In the genomic region with DNA sequence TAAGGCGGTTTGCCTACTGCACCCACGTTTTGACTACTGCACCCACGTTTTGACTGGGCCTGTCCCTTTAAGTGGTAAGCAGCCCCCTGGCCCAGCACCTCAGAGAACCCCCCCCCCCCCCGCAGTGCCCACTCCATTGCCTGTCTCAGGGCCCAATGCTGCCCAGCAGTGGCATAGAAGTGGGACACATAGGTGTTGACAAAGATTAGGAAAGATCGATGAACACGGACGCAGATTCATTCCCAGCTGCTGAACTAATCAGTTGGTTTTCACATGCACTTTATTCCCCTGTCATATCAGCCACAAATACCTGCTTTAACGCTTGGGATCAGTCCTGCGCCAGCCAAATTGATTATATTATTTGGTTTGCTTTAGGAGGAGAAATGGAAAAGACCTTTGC, we compare ENCODE assay signal across 29 cellular contexts.
"Had no signal": no experiment of that assay in that cellular context is flagged by ENCODE, and none has a peak within 500 bp of the region (broad histone marks: within the 10 kb centered on the region; RNA-seq: fewer than 3 reads in every experiment).

No MANE protein-coding gene starts in this region.

- H3K36me3 Mint-ChIP-seq: stimulated activated effector memory CD8-positive, alpha-beta T cell treated with anti-CD3 and anti-CD28 coated beads, Interleukin-12 subunit alpha, Interleukin-12 subunit beta, amount 100 ng/mL, for 72 hours; stimulated activated memory B cell treated with anti-CD40 and anti-IgM and Interleukin-4, amounts not matched to agents 10 μg/mL and 1 μg/mL and 100 μg/mL, for 72 hours; stimulated activated naive B cell treated with anti-CD40 and anti-IgM and Interleukin-4, amounts not matched to agents 10 μg/mL and 1 μg/mL and 100 μg/mL, for 72 hours; type B pancreatic cell had no signal

- H3K4me3 Mint-ChIP-seq: stimulated activated effector memory CD8-positive, alpha-beta T cell treated with anti-CD3 and anti-CD28 coated beads, Interleukin-12 subunit alpha, Interleukin-12 subunit beta, amount 100 ng/mL, for 72 hours; stimulated activated memory B cell treated with anti-CD40 and anti-IgM and Interleukin-4, amounts not matched to agents 10 μg/mL and 1 μg/mL and 100 μg/mL, for 72 hours; stimulated activated naive B cell treated with anti-CD40 and anti-IgM and Interleukin-4, amounts not matched to agents 10 μg/mL and 1 μg/mL and 100 μg/mL, for 72 hours; stimulated activated naive CD8-positive, alpha-beta T cell treated with anti-CD3 and anti-CD28 coated beads, Interleukin-15, amount 100 ng/mL, for 72 hours; stimulated activated naive CD8-positive, alpha-beta T cell treated with anti-CD3 and anti-CD28 coated beads, Interleukin-15, Interleukin-2, amounts not matched to agents 100 ng/mL and 50 ng/mL, for 24 hours; type B pancreatic cell had no signal

- H3K4me1 ChIP-seq: stomach, suprapubic skin, testis, thyroid gland, tibial artery, tibial nerve, transverse colon, upper lobe of left lung, upper lobe of right lung, uterus, vagina had no signal

- H3K4me1 Mint-ChIP-seq: stimulated activated effector memory CD8-positive, alpha-beta T cell treated with anti-CD3 and anti-CD28 coated beads, Interleukin-12 subunit alpha, Interleukin-12 subunit beta, amount 100 ng/mL, for 72 hours; stimulated activated memory B cell treated with anti-CD40 and anti-IgM and Interleukin-4, amounts not matched to agents 10 μg/mL and 1 μg/mL and 100 μg/mL, for 72 hours; stimulated activated naive B cell treated with anti-CD40 and anti-IgM and Interleukin-4, amounts not matched to agents 10 μg/mL and 1 μg/mL and 100 μg/mL, for 72 hours; stimulated activated naive CD8-positive, alpha-beta T cell treated with anti-CD3 and anti-CD28 coated beads, Interleukin-15, amount 100 ng/mL, for 72 hours had no signal

- H3K4me3 ChIP-seq: stomach, suprapubic skin, testis, thoracic aorta, thyroid gland, tibial artery, tibial nerve, transverse colon, upper lobe of left lung, upper lobe of right lung, uterus, vagina had no signal

- H3K27ac ChIP-seq: stomach, suprapubic skin, testis, thoracic aorta, thyroid gland, tibial artery, tibial nerve, transverse colon, upper lobe of left lung, upper lobe of right lung, uterus, vagina had no signal

- H3K27me3 Mint-ChIP-seq: stimulated activated memory B cell treated with anti-CD40 and anti-IgM and Interleukin-4, amounts not matched to agents 10 μg/mL and 1 μg/mL and 100 μg/mL, for 72 hours had no signal

- H3K27ac Mint-ChIP-seq: stimulated activated effector memory CD8-positive, alpha-beta T cell treated with anti-CD3 and anti-CD28 coated beads, Interleukin-12 subunit alpha, Interleukin-12 subunit beta, amount 100 ng/mL, for 72 hours; stimulated activated memory B cell treated with anti-CD40 and anti-IgM and Interleukin-4, amounts not matched to agents 10 μg/mL and 1 μg/mL and 100 μg/mL, for 72 hours; stimulated activated naive B cell treated with anti-CD40 and anti-IgM and Interleukin-4, amounts not matched to agents 10 μg/mL and 1 μg/mL and 100 μg/mL, for 72 hours; stimulated activated naive CD8-positive, alpha-beta T cell treated with anti-CD3 and anti-CD28 coated beads, Interleukin-15, amount 100 ng/mL, for 72 hours; stimulated activated naive CD8-positive, alpha-beta T cell treated with anti-CD3 and anti-CD28 coated beads, Interleukin-15, Interleukin-2, amounts not matched to agents 100 ng/mL and 50 ng/mL, for 24 hours; type B pancreatic cell had no signal

- H3K9me3 ChIP-seq: stomach, suprapubic skin, testis, thoracic aorta, thyroid gland, tibial artery, tibial nerve, transverse colon, upper lobe of left lung, upper lobe of right lung, uterus, vagina had no signal

- H3K36me3 ChIP-seq: stomach, suprapubic skin, thoracic aorta, thyroid gland, tibial artery, tibial nerve, transverse colon, upper lobe of left lung, upper lobe of right lung, uterus, vagina had no signal

- H3K9me3 Mint-ChIP-seq: stimulated activated memory B cell treated with anti-CD40 and anti-IgM and Interleukin-4, amounts not matched to agents 10 μg/mL and 1 μg/mL and 100 μg/mL, for 72 hours; stimulated activated naive CD8-positive, alpha-beta T cell treated with anti-CD3 and anti-CD28 coated beads, Interleukin-15, Interleukin-2, amounts not matched to agents 100 ng/mL and 50 ng/mL, for 24 hours; type B pancreatic cell had no signal

- ATAC-seq: stimulated activated effector memory CD8-positive, alpha-beta T cell treated with anti-CD3 and anti-CD28 coated beads, Interleukin-12 subunit alpha, Interleukin-12 subunit beta, amount 100 ng/mL, for 72 hours; stimulated activated memory B cell treated with anti-CD40 and anti-IgM and Interleukin-4, amounts not matched to agents 10 μg/mL and 1 μg/mL and 100 μg/mL, for 72 hours; stimulated activated naive B cell treated with anti-CD40 and anti-IgM and Interleukin-4, amounts not matched to agents 10 μg/mL and 1 μg/mL and 100 μg/mL, for 72 hours; stimulated activated naive CD8-positive, alpha-beta T cell treated with anti-CD3 and anti-CD28 coated beads, Interleukin-15, amount 100 ng/mL, for 72 hours; stimulated activated naive CD8-positive, alpha-beta T cell treated with anti-CD3 and anti-CD28 coated beads, Interleukin-15, Interleukin-2, amounts not matched to agents 100 U/mL and 50 U/mL, for 24 hours; upper lobe of right lung had no signal

- H3K27me3 ChIP-seq: stomach, suprapubic skin, testis, thyroid gland, tibial artery, tibial nerve, transverse colon, upper lobe of left lung, upper lobe of right lung, uterus, vagina had no signal

- FAIRE-seq: urothelium cell line had no signal

- DNase-seq: stimulated activated CD4-positive, alpha-beta T cell treated with anti-CD3 and anti-CD28 coated beads, Interleukin-2, amount 100 ng/mL, for 48 hours; stimulated activated CD4-positive, alpha-beta T cell treated with anti-CD3 and anti-CD28 coated beads, Interleukin-4, amount 100 ng/mL, for 1 hour; stimulated activated CD4-positive, alpha-beta T cell treated with anti-CD3 and anti-CD28 coated beads, Interleukin-4, amount 100 ng/mL, for 24 hours; stimulated activated CD4-positive, alpha-beta T cell treated with anti-CD3 and anti-CD28 coated beads, Interleukin-4, amount 100 ng/mL, for 4 hours; stimulated activated CD8-positive, alpha-beta memory T cell treated with anti-CD3 and anti-CD28 coated beads, Interleukin-4, amount 100 ng/mL, for 48 hours; stimulated activated naive B cell treated with anti-CD40 and anti-IgM and Interleukin-4, amounts not matched to agents 10 μg/mL and 1 μg/mL and 100 μg/mL, for 72 hours; stimulated activated naive CD4-positive, alpha-beta T cell; stimulated activated naive CD4-positive, alpha-beta T cell treated with Interleukin-2 at 50 U/mL for 16 hours; stimulated activated naive CD8-positive, alpha-beta T cell treated with anti-CD3 and anti-CD28 coated beads, Interleukin-15, amount 100 ng/mL, for 72 hours; stimulated activated naive CD8-positive, alpha-beta T cell treated with anti-CD3 and anti-CD28 coated beads, Interleukin-15, Interleukin-2, amounts not matched to agents 100 U/mL and 50 U/mL, for 24 hours; stomach; substantia nigra; testis; thyroid gland; tibial artery; transverse colon; trophoblast cell; upper lobe of left lung; upper lobe of right lung; uterus had no signal
